ENCODE assay signal across 8 cellular contexts in genomic region chr6:31580446-31580755, GRCh38.
A peak's percentile ranks its signal among the peaks of the same experiment; 100 is the strongest.
DNase-seq lines count a peak whose midpoint lies in the region; ATAC-seq and TF ChIP-seq lines count a peak whose summit lies in the region.

No MANE protein-coding gene starts in this region.

- peaks cover 11% of the 10 kb centered on the region for H3K36me3 ChIP-seq in GM06990 (ENCODE audit: control insufficient read depth, insufficient read depth, low read length)
- no peaks in the 10 kb centered on the region for H3K36me3 ChIP-seq in RWPE2 (ENCODE audit: low read depth)
- H3K36me3 ChIP-seq in rectal smooth muscle tissue (ENCODE audit: control insufficient read depth, insufficient read depth, low read length) = no peaks in the 10 kb centered on the region

- no peak overlapping the region for H3K27ac ChIP-seq in RWPE2 (ENCODE audit: poor library complexity, severe bottlenecking)
- peak overlapping the region; percentile 86 for H3K27ac ChIP-seq in rectal smooth muscle tissue (ENCODE audit: low read depth, low read length)

- H3K4me3 ChIP-seq in GM06990 (replicated peaks; ENCODE audit: low read depth, low read length) (peak overlapping the region; percentile 69), RWPE2 (ENCODE audit: severe bottlenecking) (peak overlapping the region; percentile 52), fibroblast of pulmonary artery (replicated peaks; ENCODE audit: low read depth, low read length) (peak overlapping the region; percentile 86), rectal smooth muscle tissue (ENCODE audit: low read length) (peak overlapping the region; percentile 97)

- H3K4me1 ChIP-seq in RWPE2 (ENCODE audit: insufficient read depth, poor library complexity, severe bottlenecking) (peaks cover 12% of the 10 kb centered on the region), rectal smooth muscle tissue (ENCODE audit: control insufficient read depth, insufficient read depth, low read length) (no peaks in the 10 kb centered on the region)

- peak overlapping the region; percentile 8 for H3K9ac ChIP-seq in rectal smooth muscle tissue (ENCODE audit: low read length)

- H3K27me3 ChIP-seq in GM06990 (replicated peaks; ENCODE audit: control insufficient read depth, insufficient read depth, low read length) = no peaks in the 10 kb centered on the region
- H3K27me3 ChIP-seq in RWPE2 (ENCODE audit: insufficient read depth, poor library complexity, severe bottlenecking) = no peaks in the 10 kb centered on the region
- no peaks in the 10 kb centered on the region for H3K27me3 ChIP-seq in rectal smooth muscle tissue (ENCODE audit: control insufficient read depth, insufficient read depth, low read length)

- H3K9me3 ChIP-seq in RWPE2 (ENCODE audit: severe bottlenecking) = no peaks in the 10 kb centered on the region

- TF ChIP-seq CTCF in GM06990 (IDR thresholded peaks at IDR 0.05; ENCODE audit: insufficient read depth, low read length, poor library complexity, severe bottlenecking) (no peak), RWPE2 (IDR thresholded peaks at IDR 0.05; ENCODE audit: poor library complexity, severe bottlenecking) (no peak), fibroblast of pulmonary artery (IDR thresholded peaks at IDR 0.05; ENCODE audit: low read length, missing control alignments) (no peak)

- ATAC-seq in RWPE2 (ENCODE audit: low read depth) (no peak), HG02678 (IDR thresholded peaks at IDR 0.05; ENCODE audit: unreplicated experiment) (no peak), HG03135 (IDR thresholded peaks at IDR 0.05; ENCODE audit: unreplicated experiment) (no peak)

- DNase-seq in GM06990 (ENCODE audit: extremely low read depth, insufficient read length) (no peak), RWPE2 (ENCODE audit: low spot score) (no peak), fibroblast of pulmonary artery (ENCODE audit: low read depth) (no peak), NCI-H146 (lab: John Stamatoyannopoulos, UW) (no peak)
- DNase-seq in activated CD4-positive, CD25-positive, alpha-beta regulatory T cell treated with anti-CD3 and anti-CD28 coated beads, Interleukin-2, amount 50 U/mL, for 72 hours = no peak
